1 cellular context compared by ENCODE assay signal in the genomic region with DNA sequence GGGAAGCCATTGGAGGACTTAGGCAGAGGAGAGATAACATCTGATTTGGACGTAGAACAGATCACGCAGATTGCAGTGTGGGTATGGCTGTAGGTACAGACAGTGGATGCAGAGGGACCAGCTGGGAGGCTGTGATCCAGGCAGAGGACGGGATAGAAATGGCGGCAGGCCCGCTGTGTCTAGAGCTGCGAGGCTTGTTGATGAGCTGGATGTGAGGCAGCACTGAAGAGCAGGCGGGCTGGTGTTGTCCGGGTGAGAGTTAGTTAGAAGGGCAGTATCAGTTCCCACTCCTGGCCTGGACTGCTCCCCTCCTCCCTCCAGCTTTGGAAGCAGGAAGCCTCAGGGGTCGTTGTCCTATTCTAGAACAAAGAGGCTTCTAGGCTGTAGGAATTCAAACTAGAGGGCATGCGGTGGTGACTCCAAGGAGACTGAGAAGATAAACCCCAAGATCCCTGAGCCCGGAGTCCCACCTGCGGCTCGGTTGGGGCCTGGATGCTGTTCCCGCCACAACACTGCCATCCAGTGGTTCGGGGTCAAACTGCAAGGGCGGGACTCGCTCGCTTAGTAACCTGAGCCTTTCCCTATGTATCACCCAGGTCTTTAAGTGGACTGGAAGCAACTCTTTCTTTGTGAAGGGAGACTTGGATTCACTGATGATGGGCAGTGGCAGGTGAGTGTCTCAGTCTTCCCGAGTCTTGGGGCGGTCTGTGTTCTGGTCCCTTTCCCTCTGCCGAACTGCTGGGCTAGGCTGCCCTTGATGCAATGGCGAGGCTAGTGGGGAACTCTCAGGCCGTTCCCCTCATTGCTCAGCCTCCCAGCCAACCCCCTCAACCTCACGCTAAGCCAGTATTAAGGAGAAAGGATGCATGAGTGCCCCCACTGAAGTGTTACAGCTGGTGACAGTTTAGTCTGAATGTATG.
TF ChIP-seq lines count a peak whose summit lies in the region.

No MANE protein-coding gene starts in this region.

TF ChIP-seq in HCT116, 20 proteins besides CTCF, POLR2A, EP300 and RAD21 (continued from another document):
- TF ChIP-seq, protein P1, sequence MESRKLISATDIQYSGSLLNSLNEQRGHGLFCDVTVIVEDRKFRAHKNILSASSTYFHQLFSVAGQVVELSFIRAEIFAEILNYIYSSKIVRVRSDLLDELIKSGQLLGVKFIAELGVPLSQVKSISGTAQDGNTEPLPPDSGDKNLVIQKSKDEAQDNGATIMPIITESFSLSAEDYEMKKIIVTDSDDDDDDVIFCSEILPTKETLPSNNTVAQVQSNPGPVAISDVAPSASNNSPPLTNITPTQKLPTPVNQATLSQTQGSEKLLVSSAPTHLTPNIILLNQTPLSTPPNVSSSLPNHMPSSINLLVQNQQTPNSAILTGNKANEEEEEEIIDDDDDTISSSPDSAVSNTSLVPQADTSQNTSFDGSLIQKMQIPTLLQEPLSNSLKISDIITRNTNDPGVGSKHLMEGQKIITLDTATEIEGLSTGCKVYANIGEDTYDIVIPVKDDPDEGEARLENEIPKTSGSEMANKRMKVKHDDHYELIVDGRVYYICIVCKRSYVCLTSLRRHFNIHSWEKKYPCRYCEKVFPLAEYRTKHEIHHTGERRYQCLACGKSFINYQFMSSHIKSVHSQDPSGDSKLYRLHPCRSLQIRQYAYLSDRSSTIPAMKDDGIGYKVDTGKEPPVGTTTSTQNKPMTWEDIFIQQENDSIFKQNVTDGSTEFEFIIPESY (IDR thresholded peaks at IDR 0.05; ENCODE audit: extremely low read depth, insufficient replicate concordance, low read length) = no peak
- TF ChIP-seq CEBPB (IDR thresholded peaks at IDR 0.05; ENCODE audit: low read depth) (no peak), POLR2AphosphoS5 (IDR thresholded peaks at IDR 0.05; ENCODE audit: low read depth, low read length) (no peak), JUND (IDR thresholded peaks at IDR 0.05) (no peak)
- TF ChIP-seq, protein P2, sequence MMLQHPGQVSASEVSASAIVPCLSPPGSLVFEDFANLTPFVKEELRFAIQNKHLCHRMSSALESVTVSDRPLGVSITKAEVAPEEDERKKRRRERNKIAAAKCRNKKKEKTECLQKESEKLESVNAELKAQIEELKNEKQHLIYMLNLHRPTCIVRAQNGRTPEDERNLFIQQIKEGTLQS (IDR thresholded peaks at IDR 0.05) = no peak
- TF ChIP-seq, protein P3, sequence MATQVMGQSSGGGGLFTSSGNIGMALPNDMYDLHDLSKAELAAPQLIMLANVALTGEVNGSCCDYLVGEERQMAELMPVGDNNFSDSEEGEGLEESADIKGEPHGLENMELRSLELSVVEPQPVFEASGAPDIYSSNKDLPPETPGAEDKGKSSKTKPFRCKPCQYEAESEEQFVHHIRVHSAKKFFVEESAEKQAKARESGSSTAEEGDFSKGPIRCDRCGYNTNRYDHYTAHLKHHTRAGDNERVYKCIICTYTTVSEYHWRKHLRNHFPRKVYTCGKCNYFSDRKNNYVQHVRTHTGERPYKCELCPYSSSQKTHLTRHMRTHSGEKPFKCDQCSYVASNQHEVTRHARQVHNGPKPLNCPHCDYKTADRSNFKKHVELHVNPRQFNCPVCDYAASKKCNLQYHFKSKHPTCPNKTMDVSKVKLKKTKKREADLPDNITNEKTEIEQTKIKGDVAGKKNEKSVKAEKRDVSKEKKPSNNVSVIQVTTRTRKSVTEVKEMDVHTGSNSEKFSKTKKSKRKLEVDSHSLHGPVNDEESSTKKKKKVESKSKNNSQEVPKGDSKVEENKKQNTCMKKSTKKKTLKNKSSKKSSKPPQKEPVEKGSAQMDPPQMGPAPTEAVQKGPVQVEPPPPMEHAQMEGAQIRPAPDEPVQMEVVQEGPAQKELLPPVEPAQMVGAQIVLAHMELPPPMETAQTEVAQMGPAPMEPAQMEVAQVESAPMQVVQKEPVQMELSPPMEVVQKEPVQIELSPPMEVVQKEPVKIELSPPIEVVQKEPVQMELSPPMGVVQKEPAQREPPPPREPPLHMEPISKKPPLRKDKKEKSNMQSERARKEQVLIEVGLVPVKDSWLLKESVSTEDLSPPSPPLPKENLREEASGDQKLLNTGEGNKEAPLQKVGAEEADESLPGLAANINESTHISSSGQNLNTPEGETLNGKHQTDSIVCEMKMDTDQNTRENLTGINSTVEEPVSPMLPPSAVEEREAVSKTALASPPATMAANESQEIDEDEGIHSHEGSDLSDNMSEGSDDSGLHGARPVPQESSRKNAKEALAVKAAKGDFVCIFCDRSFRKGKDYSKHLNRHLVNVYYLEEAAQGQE (IDR thresholded peaks at IDR 0.05; ENCODE audit: low read depth) = no peak
